Comparison of ENCODE assay signal across 1 cellular context in genomic region chr9:114099523-114100270, GRCh38.
A peak's percentile ranks its signal among the peaks of the same experiment; 100 is the strongest.
TF ChIP-seq lines count a peak whose summit lies in the region.

No MANE protein-coding gene starts in this region.

TF ChIP-seq in HepG2, 621 proteins besides CTCF, POLR2A, EP300 and RAD21 (continues in another document):
- TF ChIP-seq ZNF776 (CRISPR knock-in tag; IDR thresholded peaks at IDR 0.05) (no peak), ZNF687 (CRISPR knock-in tag; IDR thresholded peaks at IDR 0.05) (peak; percentile 27), BCL6 (CRISPR knock-in tag; IDR thresholded peaks at IDR 0.05) (0 out of 2 replicates have a peak, but pooled peaks have one; percentile 24), PAXIP1 (CRISPR knock-in tag; conservative IDR thresholded peaks at IDR 0.05) (peak; percentile 9; the same call in 1 of the 2 replicates), ZFX (CRISPR knock-in tag; IDR thresholded peaks at IDR 0.05; ENCODE audit: low read depth) (peak; percentile 48; the same call in 1 of the 2 replicates), ZNF33A (CRISPR knock-in tag; IDR thresholded peaks at IDR 0.05; ENCODE audit: borderline replicate concordance) (no peak), SKI (IDR thresholded peaks at IDR 0.05; ENCODE audit: partially characterized antibody) (no peak), PBX2 (CRISPR knock-in tag; IDR thresholded peaks at IDR 0.05) (no peak), ZNF432 (CRISPR knock-in tag; IDR thresholded peaks at IDR 0.05; ENCODE audit: borderline replicate concordance) (no peak), FOXK1 (CRISPR knock-in tag; IDR thresholded peaks at IDR 0.05; ENCODE audit: borderline replicate concordance, low read depth) (no peak), KAT7 (CRISPR knock-in tag; IDR thresholded peaks at IDR 0.05; ENCODE audit: borderline replicate concordance) (no peak), ZSCAN29 (CRISPR knock-in tag; conservative IDR thresholded peaks at IDR 0.05) (0 out of 2 replicates have a peak, but pooled peaks have one; percentile 8), HNF1A (IDR thresholded peaks at IDR 0.05; ENCODE audit: low read depth) (no peak), HNF1A (CRISPR knock-in tag; IDR thresholded peaks at IDR 0.05; ENCODE audit: borderline replicate concordance) (0 out of 2 replicates have a peak, but pooled peaks have one; percentile 4), UBTF (CRISPR knock-in tag; IDR thresholded peaks at IDR 0.05) (peak; percentile 3; the same call in 1 of the 2 replicates), HMGA1 (CRISPR knock-in tag; conservative IDR thresholded peaks at IDR 0.05) (no peak), ARID4A (CRISPR knock-in tag; IDR thresholded peaks at IDR 0.05; ENCODE audit: borderline replicate concordance) (0 out of 2 replicates have a peak, but pooled peaks have one; percentile 10), GLMP (CRISPR knock-in tag; IDR thresholded peaks at IDR 0.05; ENCODE audit: borderline replicate concordance) (no peak), ZNF136 (CRISPR knock-in tag; IDR thresholded peaks at IDR 0.05; ENCODE audit: low read depth) (no peak), NBN (conservative IDR thresholded peaks at IDR 0.05) (no peak), ZIK1 (CRISPR knock-in tag; IDR thresholded peaks at IDR 0.05; ENCODE audit: borderline replicate concordance, low read depth) (no peak), ZNF317 (CRISPR knock-in tag; IDR thresholded peaks at IDR 0.05) (peak; percentile 16; the same call in 1 of the 2 replicates), ZNF460 (CRISPR knock-in tag; IDR thresholded peaks at IDR 0.05; ENCODE audit: borderline replicate concordance) (no peak), HNRNPH1 (optimal IDR thresholded peaks at IDR 0.05; ENCODE audit: low read depth, low read length) (no peak), ZBTB49 (CRISPR knock-in tag; IDR thresholded peaks at IDR 0.05; ENCODE audit: borderline replicate concordance) (no peak), ZNF639 (CRISPR knock-in tag; conservative IDR thresholded peaks at IDR 0.05) (no peak)
